16 cellular contexts compared by ENCODE assay signal in genomic region chr1:230261918-230262650, GRCh38.
DNase-seq lines count a peak whose midpoint lies in the region; ATAC-seq and TF ChIP-seq lines count a peak whose summit lies in the region.
"Had no signal": no experiment of that assay in that cellular context is flagged by ENCODE, and none has a peak within 500 bp of the region (broad histone marks: within the 10 kb centered on the region; RNA-seq: fewer than 3 reads in every experiment).

No MANE protein-coding gene starts in this region.

- H3K36me3 ChIP-seq in heart left ventricle (peaks cover 0 to 76% (median 62%) of the 10 kb centered on the region in 9 donors), endodermal cell (ENCODE audit: control insufficient read depth, insufficient read depth, low read length) (peaks cover 19% of the 10 kb centered on the region), stomach (peaks cover 27 to 86% (median 73%) of the 10 kb centered on the region in 4 donors)

- TF ChIP-seq CTCF in heart left ventricle (IDR thresholded peaks at IDR 0.05) = no peak
- TF ChIP-seq CTCF in endodermal cell (conservative IDR thresholded peaks at IDR 0.05) = no peak
- TF ChIP-seq CTCF in osteocyte (IDR thresholded peaks at IDR 0.05) = no peak
- no peak for TF ChIP-seq CTCF in stomach (IDR thresholded peaks at IDR 0.05)

- intact Hi-C loops in right cardiac atrium (cut with DNase I) (no loop called here), heart left ventricle (cut with DNase I) (no loop called here), stomach (cut with DNase I; ENCODE audit: low total_unique reads) (no loop called here)

- ATAC-seq in right cardiac atrium (peak; percentile 53 to 64), heart left ventricle (no peak)
- ATAC-seq: K562 had no signal

- H3K9me3 Mint-ChIP-seq in endodermal cell = peaks cover 8% of the 10 kb centered on the region
- peaks cover 4% of the 10 kb centered on the region for H3K9me3 Mint-ChIP-seq in osteocyte (ENCODE audit: unreplicated experiment)

- H3K4me1 Mint-ChIP-seq in endodermal cell (peaks cover 7% of the 10 kb centered on the region), osteocyte (ENCODE audit: unreplicated experiment) (no peaks in the 10 kb centered on the region)

- 74% methylated on average over 22 of the region's 22 CpGs for WGBS in right cardiac atrium
- 88 to 93% (median 91%) methylated on average over 22 of the region's 22 CpGs for WGBS in heart left ventricle, 4 donors
- WGBS in endodermal cell (ENCODE audit: insufficient coverage in 1 of 2, insufficient read length in 1 of 2), 2 experiments = 94 to 97% methylated on average over 13 to 22 of the region's 22 CpGs
- 43 to 71% (median 55%) methylated on average over 22 of the region's 22 CpGs for WGBS in stomach, 5 donors

- TF ChIP-seq POLR2A in heart left ventricle (IDR thresholded peaks at IDR 0.05) (no peak), stomach (IDR thresholded peaks at IDR 0.05) (no peak)

- H3K4me1 ChIP-seq in right cardiac atrium (ENCODE audit: control insufficient read depth, insufficient read depth, low read length) (peaks cover 1% of the 10 kb centered on the region), heart left ventricle (peaks cover 0 to 6% (median 0%) of the 10 kb centered on the region in 12 donors), endodermal cell (ENCODE audit: control insufficient read depth, insufficient read depth, low read length) (no peaks in the 10 kb centered on the region), stomach (peaks cover 3 to 21% (median 6%) of the 10 kb centered on the region in 4 donors)
- H3K4me1 ChIP-seq: Caco-2 had no signal

- H3K27me3 Mint-ChIP-seq in endodermal cell (ENCODE audit: insufficient read depth) (no peaks in the 10 kb centered on the region), osteocyte (ENCODE audit: unreplicated experiment) (no peaks in the 10 kb centered on the region)

- H3K9me3 ChIP-seq in right cardiac atrium (ENCODE audit: control insufficient read depth, low read length) (no peaks in the 10 kb centered on the region), heart left ventricle (no peaks in the 10 kb centered on the region), endodermal cell (ENCODE audit: control insufficient read depth, low read length) (peaks cover 8% of the 10 kb centered on the region), stomach (no peaks in the 10 kb centered on the region)
- H3K9me3 ChIP-seq: Caco-2 had no signal

- peaks cover 51% of the 10 kb centered on the region for H3K36me3 Mint-ChIP-seq in endodermal cell (ENCODE audit: low read depth)
- peaks cover 42% of the 10 kb centered on the region for H3K36me3 Mint-ChIP-seq in osteocyte (ENCODE audit: unreplicated experiment)

- no peak for TF ChIP-seq EP300 in stomach (IDR thresholded peaks at IDR 0.05)

- no peaks in the 10 kb centered on the region for H3K27me3 ChIP-seq in right cardiac atrium (ENCODE audit: control insufficient read depth, insufficient read depth)
- no peaks in the 10 kb centered on the region for H3K27me3 ChIP-seq in heart left ventricle
- H3K27me3 ChIP-seq in endodermal cell (ENCODE audit: control insufficient read depth, insufficient read depth, low read length, poor library complexity, severe bottlenecking) = no peaks in the 10 kb centered on the region
- no peaks in the 10 kb centered on the region for H3K27me3 ChIP-seq in stomach

- H3K27ac ChIP-seq in right cardiac atrium (ENCODE audit: low read length) (no peak overlapping the region), heart left ventricle (no peak overlapping the region), endodermal cell (ENCODE audit: low read depth, low read length) (no peak overlapping the region), stomach (no peak overlapping the region)

- H3K4me3 Mint-ChIP-seq in endodermal cell (no peak overlapping the region), osteocyte (ENCODE audit: unreplicated experiment) (no peak overlapping the region)

- H3K27ac Mint-ChIP-seq in endodermal cell (peak overlapping the region; percentile 70), osteocyte (ENCODE audit: unreplicated experiment) (no peak overlapping the region)

- H3K9ac ChIP-seq in endodermal cell (ENCODE audit: extremely low read depth, low read length, poor library complexity, severe bottlenecking) = no peak overlapping the region

- H3K4me3 ChIP-seq in right cardiac atrium (ENCODE audit: low read length) (no peak overlapping the region), heart left ventricle (no peak overlapping the region), endodermal cell (ENCODE audit: low read length) (no peak overlapping the region), stomach (no peak overlapping the region)
- H3K4me3 ChIP-seq: K562 had no signal

- DNase-seq in right cardiac atrium = no peak
- no peak for DNase-seq in heart left ventricle
- DNase-seq in endodermal cell = peak; percentile 21
- DNase-seq in osteocyte (ENCODE audit: extremely low spot score, unreplicated experiment) = peak; percentile 53
- no peak for DNase-seq in stomach
- no peak for DNase-seq in NCI-H774 (lab: John Stamatoyannopoulos, UW)
- no peak for DNase-seq in RPMI8226
- DNase-seq: DMS153, NCI-H1048, NCI-H1436 treated with DMSO at 0.1 percent for 48 hours, NCI-H2081 treated with DMSO at 0.1 percent for 48 hours, NCI-H345, NCI-H526, SIG-M5 had no signal

Comparison
In these comparisons a context has a peak if more than half of its experiments do, and no peak if none do; other contexts are left out.
1. ATAC-seq: peak in right cardiac atrium (2 of 2); none in heart left ventricle (0 of 4).
2. DNase-seq: peak in endodermal cell (single experiment) and osteocyte (single experiment); none in right cardiac atrium (0 of 3), heart left ventricle (0 of 5), stomach (single experiment), NCI-H774 (single experiment) and RPMI8226 (single experiment).